ENCODE assay signal across 8 cellular contexts in the genomic region with DNA sequence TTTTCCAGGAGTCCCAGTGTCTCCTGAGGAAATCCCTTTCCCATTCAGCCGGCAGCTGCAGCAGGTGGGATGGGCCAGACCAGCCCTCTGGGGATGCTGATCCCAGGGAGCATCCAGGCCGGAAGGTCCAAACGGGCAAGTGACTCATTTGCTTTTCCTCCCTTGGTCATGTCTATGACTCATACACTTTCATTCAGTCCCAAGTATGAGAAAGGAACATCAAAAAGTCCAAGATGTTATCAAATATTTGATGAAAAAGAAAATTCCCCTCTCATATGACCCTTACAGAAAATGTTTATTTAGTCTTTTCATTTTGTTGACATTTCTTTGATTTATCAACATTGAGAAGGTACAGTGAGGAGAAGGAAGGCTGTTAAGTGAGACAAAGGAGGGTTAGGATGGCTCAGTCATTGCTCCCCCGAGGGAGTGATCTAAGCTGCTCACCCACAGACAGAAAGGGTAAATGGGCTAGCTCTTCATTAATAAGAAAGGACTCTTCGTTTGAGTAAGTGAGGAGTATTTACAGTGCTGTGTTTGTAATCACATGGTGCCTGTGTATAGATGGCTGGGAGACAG.
DNase-seq lines count a peak whose midpoint lies in the region; ATAC-seq and TF ChIP-seq lines count a peak whose summit lies in the region.

No MANE protein-coding gene starts in this region.

- no peaks in the 10 kb centered on the region for H3K27me3 ChIP-seq in osteoblast (ENCODE audit: insufficient read depth, low read length)

- H3K27ac ChIP-seq in osteoblast (ENCODE audit: low read depth, low read length) = no peak overlapping the region

- H3K9me3 ChIP-seq in osteoblast (ENCODE audit: low read depth, low read length) = no peaks in the 10 kb centered on the region

- H3K4me3 ChIP-seq in epithelial cell of esophagus (ENCODE audit: low read length) (no peak overlapping the region), osteoblast (ENCODE audit: insufficient read depth, low read length) (no peak overlapping the region)

- no peak overlapping the region for H3K4me3 Mint-ChIP-seq in effector memory CD8-positive, alpha-beta T cell
- H3K4me3 Mint-ChIP-seq in T-helper 2 cell treated with Interferon-gamma antibody and Interleukin-4, amounts not matched to agents 5 μg/mL and 100 μg/mL, for 36 hours = no peak overlapping the region

- H3K27ac Mint-ChIP-seq in effector memory CD8-positive, alpha-beta T cell = no peak overlapping the region
- no peak overlapping the region for H3K27ac Mint-ChIP-seq in T-helper 2 cell treated with Interferon-gamma antibody and Interleukin-4, amounts not matched to agents 5 μg/mL and 100 μg/mL, for 36 hours

- peak; percentile 78 for DNase-seq in COLO829 (ENCODE audit: low spot score)
- DNase-seq in NCI-H226 = peak; percentile 99
- DNase-seq in epithelial cell of esophagus (ENCODE audit: low read depth) = peak; percentile 75
- DNase-seq in osteoblast (ENCODE audit: insufficient read length, low spot score, missing footprints) = peak; percentile 92
- DNase-seq in effector memory CD8-positive, alpha-beta T cell = no peak
- DNase-seq in T-helper 2 cell treated with Interferon-gamma antibody and Interleukin-4, amounts not matched to agents 5 μg/mL and 100 μg/mL, for 36 hours (ENCODE audit: low spot score) = no peak

- ATAC-seq in GM19324 (IDR thresholded peaks at IDR 0.05; ENCODE audit: low FRiP score, unreplicated experiment) = no peak
- ATAC-seq in effector memory CD8-positive, alpha-beta T cell (replicated peaks) = no peak
- no peak for ATAC-seq in HG02885 (IDR thresholded peaks at IDR 0.05; ENCODE audit: poor library complexity, unreplicated experiment)

- H3K79me2 ChIP-seq in osteoblast (ENCODE audit: insufficient read depth, low read length) = no peaks in the 10 kb centered on the region

- no peaks in the 10 kb centered on the region for H4K20me1 ChIP-seq in osteoblast (ENCODE audit: insufficient read depth, low read length)

- H3K4me1 Mint-ChIP-seq in effector memory CD8-positive, alpha-beta T cell (ENCODE audit: low read depth in 2 of 2) = no peaks in the 10 kb centered on the region
- H3K4me1 Mint-ChIP-seq in T-helper 2 cell treated with Interferon-gamma antibody and Interleukin-4, amounts not matched to agents 5 μg/mL and 100 μg/mL, for 36 hours (ENCODE audit: low read depth) = peaks cover 1% of the 10 kb centered on the region

- H3K36me3 ChIP-seq in osteoblast (ENCODE audit: insufficient read depth, low read length) = no peaks in the 10 kb centered on the region

- no peak overlapping the region for H2AFZ ChIP-seq in osteoblast (ENCODE audit: low read length)

- peaks cover 15 to 18% of the 10 kb centered on the region in 2 donors for H3K27me3 Mint-ChIP-seq in effector memory CD8-positive, alpha-beta T cell
- no peaks in the 10 kb centered on the region for H3K27me3 Mint-ChIP-seq in T-helper 2 cell treated with Interferon-gamma antibody and Interleukin-4, amounts not matched to agents 5 μg/mL and 100 μg/mL, for 36 hours (ENCODE audit: low read depth)

- TF ChIP-seq CTCF in epithelial cell of esophagus (IDR thresholded peaks at IDR 0.05; ENCODE audit: insufficient read depth, low read depth, low read length, missing control alignments) (no peak), osteoblast (IDR thresholded peaks at IDR 0.05; ENCODE audit: extremely low read depth, low read depth, low read length) (no peak)

- no peaks in the 10 kb centered on the region for H3K36me3 Mint-ChIP-seq in effector memory CD8-positive, alpha-beta T cell (ENCODE audit: insufficient read depth)
- H3K36me3 Mint-ChIP-seq in T-helper 2 cell treated with Interferon-gamma antibody and Interleukin-4, amounts not matched to agents 5 μg/mL and 100 μg/mL, for 36 hours (ENCODE audit: low read depth) = peaks cover 2% of the 10 kb centered on the region

- H3K4me1 ChIP-seq in osteoblast (ENCODE audit: insufficient read depth, low read length) = peaks cover 25% of the 10 kb centered on the region

- H3K4me2 ChIP-seq in osteoblast (ENCODE audit: insufficient read depth, low read length) = peak overlapping the region; percentile 1

- no peaks in the 10 kb centered on the region for H3K9me3 Mint-ChIP-seq in effector memory CD8-positive, alpha-beta T cell
- H3K9me3 Mint-ChIP-seq in T-helper 2 cell treated with Interferon-gamma antibody and Interleukin-4, amounts not matched to agents 5 μg/mL and 100 μg/mL, for 36 hours = peaks cover 7% of the 10 kb centered on the region

Comparison
In these comparisons a context has a peak if more than half of its experiments do, and no peak if none do; other contexts are left out.
1. DNase-seq: peak in COLO829 (single experiment), NCI-H226 (single experiment), epithelial cell of esophagus (single experiment) and osteoblast (single experiment); none in effector memory CD8-positive, alpha-beta T cell (0 of 3) and T-helper 2 cell treated with Interferon-gamma antibody and Interleukin-4, amounts not matched to agents 5 μg/mL and 100 μg/mL, for 36 hours (single experiment).